20 cellular contexts compared by ENCODE assay signal in genomic region chr15:39999538-39999937, GRCh38. TPM values are rescaled to one million over a fixed set of nuclear protein-coding genes. Genes with fewer than 3 reads are reported as not detected.
A peak's percentile ranks its signal among the peaks of the same experiment; 100 is the strongest.
DNase-seq lines count a peak whose midpoint lies in the region; ATAC-seq, FAIRE-seq and TF ChIP-seq lines count a peak whose summit lies in the region.
"Had no signal": no experiment of that assay in that cellular context is flagged by ENCODE, and none has a peak within 500 bp of the region (broad histone marks: within the 10 kb centered on the region; RNA-seq: fewer than 3 reads in every experiment).

No MANE protein-coding gene starts in this region.

- H3K9ac ChIP-seq in OCI-LY1 (ENCODE audit: low read length) (peak overlapping the region; percentile 73), mesenchymal stem cell (ENCODE audit: low read length) (no peak overlapping the region)
- H3K9ac ChIP-seq: GM23248 had no signal

- H3K79me1 ChIP-seq in mesenchymal stem cell (replicated peaks; ENCODE audit: low read length, poor library complexity, severe bottlenecking): peaks cover 10% of the 10 kb centered on the region

- H3K4me1 ChIP-seq in OCI-LY1 (ENCODE audit: insufficient read depth, low read length, severe bottlenecking): peaks cover 57% of the 10 kb centered on the region
- no peaks in the 10 kb centered on the region for H3K4me1 ChIP-seq in mesenchymal stem cell (ENCODE audit: control insufficient read depth, insufficient read depth, low read depth, low read length)
- H3K4me1 ChIP-seq: BE2C had no signal

- no peak overlapping the region for H3K4ac ChIP-seq in mesenchymal stem cell (ENCODE audit: low read depth in 1 of 2, low read length in 2 of 2)

- FAIRE-seq in H54 (lab: Jason Lieb, UNC): peak; percentile 76
- FAIRE-seq in bronchial epithelial cell (lab: Jason Lieb, UNC): no peak
- FAIRE-seq: A204.1, GM12878 had no signal

- H3K27me3 ChIP-seq in OCI-LY1 (ENCODE audit: insufficient read depth, low read length): no peaks in the 10 kb centered on the region
- H3K27me3 ChIP-seq in bronchial epithelial cell (ENCODE audit: control insufficient read depth, insufficient read depth, low read length): no peaks in the 10 kb centered on the region
- no peaks in the 10 kb centered on the region for H3K27me3 ChIP-seq in mesenchymal stem cell (ENCODE audit: control insufficient read depth in 1 of 2, insufficient read depth in 1 of 2, low read length in 2 of 2)
- H3K27me3 ChIP-seq: BE2C had no signal

- TF ChIP-seq POLR2A in H54 (IDR thresholded peaks at IDR 0.05; ENCODE audit: low read depth, low read length): no peak

- H3K36me3 ChIP-seq in OCI-LY1 (ENCODE audit: insufficient read depth, low read length) (peaks cover 58% of the 10 kb centered on the region), bronchial epithelial cell (ENCODE audit: control insufficient read depth, insufficient read depth, low read length) (peaks cover 9% of the 10 kb centered on the region), mesenchymal stem cell (ENCODE audit: control insufficient read depth in 1 of 2, insufficient read depth in 2 of 2, low read depth in 1 of 2, low read length in 2 of 2) (peaks cover 19 to 89% of the 10 kb centered on the region in 2 experiments)

- DNase-seq in H54 (ENCODE audit: insufficient read length, low spot score): no peak
- DNase-seq in bronchial epithelial cell (ENCODE audit: low read depth): peak; percentile 10
- DNase-seq in mesenchymal stem cell: peak; percentile 11
- DNase-seq in MV-4-11 (lab: John Stamatoyannopoulos, UW): no peak
- no peak for DNase-seq in nephron progenitor cell
- DNase-seq: ACHN; BE2C; C1 segment of cervical spinal cord; Caco-2; CD4-positive, alpha-beta T cell; DMS79 treated with DMSO at 0.1 percent for 48 hours; HCEC 1CT; HFFc6; KG1 had no signal

- no peaks in the 10 kb centered on the region for H4K20me1 ChIP-seq in OCI-LY1 (ENCODE audit: insufficient read depth, low read length)

- H3K27me3 Mint-ChIP-seq in nephron progenitor cell (ENCODE audit: low read depth, poor library complexity): no peaks in the 10 kb centered on the region
- H3K27me3 Mint-ChIP-seq: CD4-positive, alpha-beta T cell had no signal

- no peaks in the 10 kb centered on the region for H3K9me3 Mint-ChIP-seq in nephron progenitor cell
- H3K9me3 Mint-ChIP-seq: CD4-positive, alpha-beta T cell; HFFc6 had no signal

- peaks cover 30% of the 10 kb centered on the region for H3K79me2 ChIP-seq in OCI-LY1 (ENCODE audit: insufficient read depth, low read length)

- H3K18ac ChIP-seq in mesenchymal stem cell (ENCODE audit: low read depth in 1 of 2, low read length in 2 of 2): no peak overlapping the region

- peak overlapping the region; percentile 96 for H3K27ac ChIP-seq in OCI-LY1 (ENCODE audit: low read depth, low read length, poor library complexity, severe bottlenecking)
- H3K27ac ChIP-seq in mesenchymal stem cell (ENCODE audit: low read length, poor library complexity, severe bottlenecking): no peak overlapping the region
- H3K27ac ChIP-seq: GM23248 had no signal

- H2BK12ac ChIP-seq in mesenchymal stem cell (ENCODE audit: low read length in 2 of 2): no peak overlapping the region

- H2BK15ac ChIP-seq in mesenchymal stem cell (ENCODE audit: low read depth, poor library complexity, severe bottlenecking): no peak overlapping the region

- no peak overlapping the region for H3K27ac Mint-ChIP-seq in nephron progenitor cell
- H3K27ac Mint-ChIP-seq: CD4-positive, alpha-beta T cell; HFFc6 had no signal

- H3K4me3 Mint-ChIP-seq in nephron progenitor cell: no peak overlapping the region
- H3K4me3 Mint-ChIP-seq: CD4-positive, alpha-beta T cell; HFFc6 had no signal

- no peak overlapping the region for H4K91ac ChIP-seq in mesenchymal stem cell (ENCODE audit: low read length)

- TF ChIP-seq CTCF in OCI-LY1 (IDR thresholded peaks at IDR 0.05; ENCODE audit: low read length) (no peak), bronchial epithelial cell (IDR thresholded peaks at IDR 0.05; ENCODE audit: insufficient read depth, low read length, severe bottlenecking) (no peak), nephron progenitor cell (IDR thresholded peaks at IDR 0.05) (no peak)

- no peaks in the 10 kb centered on the region for H3K9me2 ChIP-seq in OCI-LY1 (ENCODE audit: low read depth, low read length)

- ATAC-seq in HG02610 (IDR thresholded peaks at IDR 0.05; ENCODE audit: unreplicated experiment) (no peak), HG03139 (IDR thresholded peaks at IDR 0.05; ENCODE audit: unreplicated experiment) (no peak)
- ATAC-seq: GM12878 had no signal

- H2AK5ac ChIP-seq in mesenchymal stem cell (ENCODE audit: low read length, severe bottlenecking): no peak overlapping the region

- 0 out of 2 replicates have a peak, but pooled peaks cover 10% of the 10 kb centered on the region for H3F3A ChIP-seq in OCI-LY1 (ENCODE audit: insufficient read depth, low read length)

- H3K9me3 ChIP-seq in OCI-LY1 (ENCODE audit: low read length) (no peaks in the 10 kb centered on the region), mesenchymal stem cell (ENCODE audit: control insufficient read depth, low read length) (no peaks in the 10 kb centered on the region)
- H3K9me3 ChIP-seq: BE2C, Caco-2 had no signal

- H3K23ac ChIP-seq in mesenchymal stem cell (ENCODE audit: low read length in 2 of 2): no peak overlapping the region

- no peaks in the 10 kb centered on the region for H3K4me1 Mint-ChIP-seq in nephron progenitor cell

- H2AFZ ChIP-seq in OCI-LY1 (ENCODE audit: low read length) (no peak overlapping the region), mesenchymal stem cell (ENCODE audit: low read depth, low read length) (no peak overlapping the region)
- H2AFZ ChIP-seq: GM23248 had no signal

- H2BK120ac ChIP-seq in mesenchymal stem cell (ENCODE audit: low read depth, low read length): no peak overlapping the region

- no peak overlapping the region for H2BK5ac ChIP-seq in mesenchymal stem cell (ENCODE audit: low read depth, low read length, poor library complexity, severe bottlenecking)

- H3K36me3 Mint-ChIP-seq in nephron progenitor cell (ENCODE audit: low read depth): peaks cover 53% of the 10 kb centered on the region

- H3K4me3 ChIP-seq in OCI-LY1 (ENCODE audit: low read depth, low read length, poor library complexity, severe bottlenecking) (peak overlapping the region; percentile 63), bronchial epithelial cell (ENCODE audit: low read depth, low read length) (no peak overlapping the region), mesenchymal stem cell (ENCODE audit: insufficient read depth in 1 of 2, low read depth in 1 of 2, low read length in 2 of 2) (no peak overlapping the region)
- H3K4me3 ChIP-seq: GM12878, GM23248 had no signal

- no peak overlapping the region for H4K8ac ChIP-seq in mesenchymal stem cell (ENCODE audit: low read length)

- peak overlapping the region; percentile 94 for H3K4me2 ChIP-seq in OCI-LY1 (ENCODE audit: low read length)
- H3K4me2 ChIP-seq in mesenchymal stem cell (ENCODE audit: low read length, poor library complexity, severe bottlenecking): no peak overlapping the region

- no peak overlapping the region for H3K14ac ChIP-seq in mesenchymal stem cell (ENCODE audit: low read length in 2 of 2)

RNA-seq across cellular contexts. Expression of gene SRP14, which starts 39.4 kb away (rescaled TPM):
- total RNA-seq in bronchial epithelial cell: 95.8 and 176 TPM in 2 replicates
- 684 TPM for polyA plus RNA-seq in mesenchymal stem cell (2013, experiment 1 of 2)
- 720 TPM for polyA plus RNA-seq in mesenchymal stem cell (2013, experiment 2 of 2)

Comparison
In these comparisons a context has a peak if more than half of its experiments do, and no peak if none do; other contexts are left out.
1. DNase-seq: peak in bronchial epithelial cell (single experiment) and mesenchymal stem cell (single experiment); none in H54 (single experiment), MV-4-11 (single experiment) and nephron progenitor cell (single experiment).